ENCODE assay signal across 11 cellular contexts in the genomic region with DNA sequence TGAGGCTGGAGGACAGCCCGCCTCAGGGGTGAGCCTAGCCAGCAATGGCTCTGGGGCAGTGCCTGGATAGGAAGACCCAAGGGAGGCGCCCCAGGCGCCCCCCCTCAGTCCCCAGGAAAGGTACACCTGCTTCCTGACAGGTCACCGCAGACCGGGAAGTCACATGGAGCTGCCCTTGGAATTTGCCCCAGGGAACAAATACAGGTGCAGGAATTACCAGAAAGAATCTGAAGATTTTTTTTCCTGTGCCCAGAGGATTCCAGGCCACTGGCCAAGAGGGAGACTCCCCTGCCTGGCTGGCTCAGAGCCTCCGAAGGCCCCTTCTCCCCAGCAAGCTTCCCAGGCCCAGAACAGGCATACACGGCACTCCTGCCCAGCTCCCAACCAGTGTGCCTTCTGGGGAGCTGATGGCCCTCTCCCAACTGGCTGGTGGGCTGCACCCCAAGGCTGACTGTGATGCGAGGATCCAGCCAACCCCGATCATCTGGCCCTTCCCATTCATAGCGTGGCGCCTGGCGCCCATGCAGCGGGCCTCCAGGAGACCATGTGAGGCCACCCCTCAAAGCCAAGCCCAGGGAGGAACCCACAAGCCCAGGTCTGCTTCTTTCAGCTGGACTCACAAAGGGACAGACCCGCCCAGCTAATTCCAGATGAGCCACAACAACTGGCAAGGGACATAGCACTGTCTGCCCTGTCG. TPM values are rescaled to one million over a fixed set of nuclear protein-coding genes. Genes with fewer than 3 reads are reported as not detected.
A peak's percentile ranks its signal among the peaks of the same experiment; 100 is the strongest.
DNase-seq lines count a peak whose midpoint lies in the region; ATAC-seq lines count a peak whose summit lies in the region.
"Had no signal": no experiment of that assay in that cellular context is flagged by ENCODE, and none has a peak within 500 bp of the region (broad histone marks: within the 10 kb centered on the region; RNA-seq: fewer than 3 reads in every experiment).

No MANE protein-coding gene starts in this region.

- H3K36me3 Mint-ChIP-seq in CD4-positive, CD25-positive, alpha-beta regulatory T cell, result no peaks in the 10 kb centered on the region
- H3K36me3 Mint-ChIP-seq in dendritic cell treated with granulocyte-macrophage colony-stimulating factor and Interleukin-4, amounts not matched to agents 40 ng/mL and 50 ng/mL, for 4 days (ENCODE audit: low read depth), result peaks cover 40% of the 10 kb centered on the region
- no peaks in the 10 kb centered on the region for H3K36me3 Mint-ChIP-seq in natural killer cell treated with Interleukin-12 subunit alpha and Interleukin-12 subunit beta and Interleukin-15 and Interleukin-18, amount 100 ng/mL, for 72 hours

- 92% methylated on average over 15 of the region's 15 CpGs for WGBS in HUES64

- H3K27me3 Mint-ChIP-seq in CD4-positive, CD25-positive, alpha-beta regulatory T cell, result no peaks in the 10 kb centered on the region
- no peaks in the 10 kb centered on the region for H3K27me3 Mint-ChIP-seq in dendritic cell treated with granulocyte-macrophage colony-stimulating factor and Interleukin-4, amounts not matched to agents 40 ng/mL and 50 ng/mL, for 4 days
- H3K27me3 Mint-ChIP-seq in natural killer cell treated with Interleukin-12 subunit alpha and Interleukin-12 subunit beta and Interleukin-15 and Interleukin-18, amount 100 ng/mL, for 72 hours, result no peaks in the 10 kb centered on the region

- no peak overlapping the region for H3K27ac ChIP-seq in CD4-positive, CD25-positive, alpha-beta regulatory T cell (ENCODE audit: insufficient read depth, low read length, poor library complexity, severe bottlenecking)
- no peak overlapping the region for H3K27ac ChIP-seq in HUES64 (ENCODE audit: low read depth, low read length)
- H3K27ac ChIP-seq: brain microvascular endothelial cell had no signal

- H3K4me1 Mint-ChIP-seq in CD4-positive, CD25-positive, alpha-beta regulatory T cell, result peaks cover 0 to 25% (median 7%) of the 10 kb centered on the region in 4 donors
- H3K4me1 Mint-ChIP-seq in dendritic cell treated with granulocyte-macrophage colony-stimulating factor and Interleukin-4, amounts not matched to agents 40 ng/mL and 50 ng/mL, for 4 days (ENCODE audit: low read depth), result peaks cover 69% of the 10 kb centered on the region
- H3K4me1 Mint-ChIP-seq in natural killer cell treated with Interleukin-12 subunit alpha and Interleukin-12 subunit beta and Interleukin-15 and Interleukin-18, amount 100 ng/mL, for 72 hours (ENCODE audit: low read depth in 2 of 2), result peaks cover 4 to 6% of the 10 kb centered on the region in 2 donors

- no peak overlapping the region for H3K4me3 ChIP-seq in CD4-positive, CD25-positive, alpha-beta regulatory T cell (ENCODE audit: low read depth, low read length)
- 0 out of 2 replicates have a peak overlapping the region, but pooled peaks have one; percentile 47 for H3K4me3 ChIP-seq in HUES64 (ENCODE audit: low read length)

- H3K9ac ChIP-seq in HUES64 (ENCODE audit: low read depth, low read length), result 0 out of 2 replicates have a peak overlapping the region, but pooled peaks have one; percentile 19

- DNase-seq in CD4-positive, CD25-positive, alpha-beta regulatory T cell, result no peak
- DNase-seq in natural killer cell treated with Interleukin-12 subunit alpha and Interleukin-12 subunit beta and Interleukin-15 and Interleukin-18, amount 100 ng/mL, for 72 hours (ENCODE audit: low spot score), result no peak
- DNase-seq in MV-4-11 (lab: John Stamatoyannopoulos, UW) (no peak), SKM-1 treated with dmso at 0.1 percent for 144 hours (lab: John Stamatoyannopoulos, UW; ENCODE audit: unreplicated experiment) (no peak), NCI-H1105 treated with DMSO at 0.1 percent for 48 hours (lab: John Stamatoyannopoulos, UW) (no peak)
- DNase-seq: brain microvascular endothelial cell, HCEC 1CT, KBM-7 had no signal

- ATAC-seq in CD4-positive, CD25-positive, alpha-beta regulatory T cell (ENCODE audit: low read depth in 2 of 2), result no peak
- ATAC-seq in natural killer cell treated with Interleukin-12 subunit alpha and Interleukin-12 subunit beta and Interleukin-15 and Interleukin-18, amount 100 ng/mL, for 72 hours, result no peak
- no peak for ATAC-seq in GM19351 (IDR thresholded peaks at IDR 0.05; ENCODE audit: unreplicated experiment)

- H3K4me3 Mint-ChIP-seq in CD4-positive, CD25-positive, alpha-beta regulatory T cell, result peak overlapping the region in 3 of 4 donors; percentile 54 to 71 (median 61)
- peak overlapping the region; percentile 86 for H3K4me3 Mint-ChIP-seq in dendritic cell treated with granulocyte-macrophage colony-stimulating factor and Interleukin-4, amounts not matched to agents 40 ng/mL and 50 ng/mL, for 4 days
- H3K4me3 Mint-ChIP-seq in natural killer cell treated with Interleukin-12 subunit alpha and Interleukin-12 subunit beta and Interleukin-15 and Interleukin-18, amount 100 ng/mL, for 72 hours, result peak overlapping the region; percentile 30

- H3K27ac Mint-ChIP-seq in CD4-positive, CD25-positive, alpha-beta regulatory T cell, result no peak overlapping the region
- H3K27ac Mint-ChIP-seq in dendritic cell treated with granulocyte-macrophage colony-stimulating factor and Interleukin-4, amounts not matched to agents 40 ng/mL and 50 ng/mL, for 4 days, result peak overlapping the region; percentile 48
- H3K27ac Mint-ChIP-seq in natural killer cell treated with Interleukin-12 subunit alpha and Interleukin-12 subunit beta and Interleukin-15 and Interleukin-18, amount 100 ng/mL, for 72 hours, result no peak overlapping the region

- H3K27me3 ChIP-seq in CD4-positive, CD25-positive, alpha-beta regulatory T cell (ENCODE audit: control insufficient read depth, insufficient read depth, low read length), result no peaks in the 10 kb centered on the region
- H3K27me3 ChIP-seq in HUES64 (ENCODE audit: insufficient read depth, low read length), result no peaks in the 10 kb centered on the region
- H3K27me3 ChIP-seq: brain microvascular endothelial cell had no signal

- intact Hi-C loops in dendritic cell treated with granulocyte-macrophage colony-stimulating factor and Interleukin-4, amounts not matched to agents 40 ng/mL and 50 ng/mL, for 4 days (cut with micrococcal nuclease), result no loop called here

- no peaks in the 10 kb centered on the region for H3K9me3 Mint-ChIP-seq in CD4-positive, CD25-positive, alpha-beta regulatory T cell
- no peaks in the 10 kb centered on the region for H3K9me3 Mint-ChIP-seq in dendritic cell treated with granulocyte-macrophage colony-stimulating factor and Interleukin-4, amounts not matched to agents 40 ng/mL and 50 ng/mL, for 4 days
- H3K9me3 Mint-ChIP-seq in natural killer cell treated with Interleukin-12 subunit alpha and Interleukin-12 subunit beta and Interleukin-15 and Interleukin-18, amount 100 ng/mL, for 72 hours, result no peaks in the 10 kb centered on the region

- no peaks in the 10 kb centered on the region for H3K9me3 ChIP-seq in CD4-positive, CD25-positive, alpha-beta regulatory T cell (ENCODE audit: control insufficient read depth in 2 of 2, low read length in 2 of 2)
- no peaks in the 10 kb centered on the region for H3K9me3 ChIP-seq in HUES64 (ENCODE audit: insufficient read depth, low read depth, low read length)

- H3K36me3 ChIP-seq in CD4-positive, CD25-positive, alpha-beta regulatory T cell (ENCODE audit: control insufficient read depth, insufficient read depth, low read length), result no peaks in the 10 kb centered on the region
- no peaks in the 10 kb centered on the region for H3K36me3 ChIP-seq in HUES64 (ENCODE audit: insufficient read depth, low read length)
- H3K36me3 ChIP-seq: brain microvascular endothelial cell had no signal

- peaks cover 15% of the 10 kb centered on the region for H3K4me1 ChIP-seq in CD4-positive, CD25-positive, alpha-beta regulatory T cell (ENCODE audit: control insufficient read depth, insufficient read depth, low read length, poor library complexity, severe bottlenecking)
- peaks cover 5% of the 10 kb centered on the region; the same call in 1 of the 2 replicates for H3K4me1 ChIP-seq in HUES64 (ENCODE audit: insufficient read depth, low read length)

RNA-seq across cellular contexts. Expression of gene TPRN, which starts 2.3 kb away (rescaled TPM):
- 5.9 TPM for total RNA-seq in CD4-positive, CD25-positive, alpha-beta regulatory T cell
- under 1 TPM; 0.27 to 0.91 (median 0.43) TPM for polyA plus RNA-seq in CD4-positive, CD25-positive, alpha-beta regulatory T cell
- polyA plus RNA-seq in HUES64 (2013, experiment 1 of 2), result 15.9 TPM
- polyA plus RNA-seq in HUES64 (2013, experiment 2 of 2), result 13.1 TPM
- total RNA-seq in natural killer cell treated with Interleukin-12 subunit alpha and Interleukin-12 subunit beta and Interleukin-15 and Interleukin-18, amount 100 ng/mL, for 72 hours, result 10 to 100 TPM in 1 of 2 donors, 1 to 10 TPM in 1; 9.0 to 19.1 TPM

RNA-seq across cellular contexts. Expression of gene TMEM203, which starts 7.2 kb away (rescaled TPM):
- 20.7 TPM for total RNA-seq in CD4-positive, CD25-positive, alpha-beta regulatory T cell
- 100 to 1,000 TPM; 116 to 148 (median 132) TPM for polyA plus RNA-seq in CD4-positive, CD25-positive, alpha-beta regulatory T cell
- 27.2 TPM for polyA plus RNA-seq in HUES64 (2013, experiment 1 of 2)
- polyA plus RNA-seq in HUES64 (2013, experiment 2 of 2), result 31.4 TPM
- 10 to 100 TPM; 25.0 to 43.9 TPM for total RNA-seq in natural killer cell treated with Interleukin-12 subunit alpha and Interleukin-12 subunit beta and Interleukin-15 and Interleukin-18, amount 100 ng/mL, for 72 hours

RNA-seq across cellular contexts. Expression of gene NDOR1, which starts 7.3 kb away (rescaled TPM):
- 30.0 TPM for total RNA-seq in CD4-positive, CD25-positive, alpha-beta regulatory T cell
- polyA plus RNA-seq in CD4-positive, CD25-positive, alpha-beta regulatory T cell, result 1 to 10 TPM; 3.9 to 7.6 (median 5.0) TPM
- 19.3 TPM for polyA plus RNA-seq in HUES64 (2013, experiment 1 of 2)
- polyA plus RNA-seq in HUES64 (2013, experiment 2 of 2), result 15.3 TPM
- 10 to 100 TPM; 33.0 to 81.9 TPM for total RNA-seq in natural killer cell treated with Interleukin-12 subunit alpha and Interleukin-12 subunit beta and Interleukin-15 and Interleukin-18, amount 100 ng/mL, for 72 hours

RNA-seq across cellular contexts. Expression of gene SSNA1, which starts 9.7 kb away (rescaled TPM):
- 54.3 TPM for total RNA-seq in CD4-positive, CD25-positive, alpha-beta regulatory T cell
- 100 to 1,000 TPM; 112 to 150 (median 130) TPM for polyA plus RNA-seq in CD4-positive, CD25-positive, alpha-beta regulatory T cell
- 60.6 TPM for polyA plus RNA-seq in HUES64 (2013, experiment 1 of 2)
- polyA plus RNA-seq in HUES64 (2013, experiment 2 of 2), result 72.3 TPM
- 10 to 100 TPM; 78.3 to 91.4 TPM for total RNA-seq in natural killer cell treated with Interleukin-12 subunit alpha and Interleukin-12 subunit beta and Interleukin-15 and Interleukin-18, amount 100 ng/mL, for 72 hours

RNA-seq across cellular contexts. Expression of gene ANAPC2, which starts 9.8 kb away (rescaled TPM):
- total RNA-seq in CD4-positive, CD25-positive, alpha-beta regulatory T cell, result 127 TPM
- polyA plus RNA-seq in CD4-positive, CD25-positive, alpha-beta regulatory T cell, result 1 to 10 TPM; 7.5 to 8.7 (median 8.0) TPM
- polyA plus RNA-seq in HUES64 (2013, experiment 1 of 2), result 21.6 TPM
- 17.9 TPM for polyA plus RNA-seq in HUES64 (2013, experiment 2 of 2)
- total RNA-seq in natural killer cell treated with Interleukin-12 subunit alpha and Interleukin-12 subunit beta and Interleukin-15 and Interleukin-18, amount 100 ng/mL, for 72 hours, result 10 to 100 TPM; 75.5 to 98.1 TPM

Comparison
In these comparisons a context has a peak if more than half of its experiments do, and no peak if none do; other contexts are left out.
1. H3K4me3 Mint-ChIP-seq: peak in every context shown above with its lines; median percentile 86 in dendritic cell treated with granulocyte-macrophage colony-stimulating factor and Interleukin-4, amounts not matched to agents 40 ng/mL and 50 ng/mL, for 4 days; 61 in CD4-positive, CD25-positive, alpha-beta regulatory T cell; 30 in natural killer cell treated with Interleukin-12 subunit alpha and Interleukin-12 subunit beta and Interleukin-15 and Interleukin-18, amount 100 ng/mL, for 72 hours.